ENCODE assay signal across 28 cellular contexts in genomic region chr9:103533318-103533717, GRCh38.
"Had no signal": no experiment of that assay in that cellular context is flagged by ENCODE, and none has a peak within 500 bp of the region (broad histone marks: within the 10 kb centered on the region; RNA-seq: fewer than 3 reads in every experiment).

No MANE protein-coding gene starts in this region.

- H3K4me1 ChIP-seq: esophagus muscularis mucosa, foreskin keratinocyte, left lung, lower lobe of right lung, parathyroid adenoma, psoas muscle, right atrium auricular region, suprapubic skin, tibial artery, upper lobe of right lung had no signal

- H3K4me2 ChIP-seq: smooth muscle cell had no signal

- H3K79me2 ChIP-seq: parathyroid adenoma had no signal

- H3K9ac ChIP-seq: parathyroid adenoma had no signal

- H3K4me3 ChIP-seq: esophagus muscularis mucosa, left lung, lower lobe of right lung, psoas muscle, right atrium auricular region, smooth muscle cell, suprapubic skin, tibial artery, upper lobe of right lung had no signal

- DNase-seq: activated CD4-positive, alpha-beta memory T cell treated with anti-CD3 and anti-CD28 coated beads, Interleukin-2, amount 10 ng/mL, durations not matched to agents 7 days and 5 days; activated CD4-positive, alpha-beta T cell treated with anti-CD3 and anti-CD28 coated beads for 1 hour; activated CD4-positive, alpha-beta T cell treated with anti-CD3 and anti-CD28 coated beads, Interleukin-2, amount 10 ng/mL, durations not matched to agents 7 days and 5 days; activated CD8-positive, alpha-beta memory T cell treated with anti-CD3 and anti-CD28 coated beads, Interleukin-2, amount 50 U/mL, for 48 hours; activated gamma-delta T cell treated with Interleukin-2 at 50 U/mL for 16 hours; activated naive CD4-positive, alpha-beta T cell treated with anti-CD3 and anti-CD28 coated beads, Interleukin-2, amount 50 U/mL, for 16 hours; activated T-cell treated with anti-CD3 and anti-CD28 coated beads, Interleukin-2, amount 50 U/mL, for 24 hours; amniotic stem cell; central memory CD4-positive, alpha-beta T cell; endodermal cell; foreskin keratinocyte; left lung; lower lobe of right lung; mesenchymal stem cell; naive thymus-derived CD8-positive, alpha-beta T cell; occipital lobe; psoas muscle; stimulated activated CD4-positive, alpha-beta T cell treated with anti-CD3 and anti-CD28 coated beads, Interleukin-2, amount 100 ng/mL, for 24 hours; stimulated activated naive CD4-positive, alpha-beta T cell; tibial artery had no signal

- H2AFZ ChIP-seq: parathyroid adenoma had no signal

- ATAC-seq: activated T-helper 17 cell treated with anti-CD3 and anti-CD28 coated beads, Interleukin-2, amount 50 U/mL, for 72 hours; foreskin keratinocyte; left lung; naive thymus-derived CD8-positive, alpha-beta T cell; WTC11 had no signal

- H3K36me3 ChIP-seq: esophagus muscularis mucosa, left lung, lower lobe of right lung, right atrium auricular region, suprapubic skin, tibial artery, upper lobe of right lung had no signal

- H3K9me3 ChIP-seq: esophagus muscularis mucosa, lower lobe of right lung, psoas muscle, suprapubic skin, tibial artery, upper lobe of right lung had no signal

- H3K27ac ChIP-seq: esophagus muscularis mucosa, foreskin keratinocyte, left lung, lower lobe of right lung, parathyroid adenoma, psoas muscle, right atrium auricular region, suprapubic skin, tibial artery, upper lobe of right lung had no signal

- H3K27me3 ChIP-seq: esophagus muscularis mucosa, foreskin keratinocyte, left lung, right atrium auricular region, suprapubic skin, tibial artery, upper lobe of right lung had no signal
